In the genomic region with DNA sequence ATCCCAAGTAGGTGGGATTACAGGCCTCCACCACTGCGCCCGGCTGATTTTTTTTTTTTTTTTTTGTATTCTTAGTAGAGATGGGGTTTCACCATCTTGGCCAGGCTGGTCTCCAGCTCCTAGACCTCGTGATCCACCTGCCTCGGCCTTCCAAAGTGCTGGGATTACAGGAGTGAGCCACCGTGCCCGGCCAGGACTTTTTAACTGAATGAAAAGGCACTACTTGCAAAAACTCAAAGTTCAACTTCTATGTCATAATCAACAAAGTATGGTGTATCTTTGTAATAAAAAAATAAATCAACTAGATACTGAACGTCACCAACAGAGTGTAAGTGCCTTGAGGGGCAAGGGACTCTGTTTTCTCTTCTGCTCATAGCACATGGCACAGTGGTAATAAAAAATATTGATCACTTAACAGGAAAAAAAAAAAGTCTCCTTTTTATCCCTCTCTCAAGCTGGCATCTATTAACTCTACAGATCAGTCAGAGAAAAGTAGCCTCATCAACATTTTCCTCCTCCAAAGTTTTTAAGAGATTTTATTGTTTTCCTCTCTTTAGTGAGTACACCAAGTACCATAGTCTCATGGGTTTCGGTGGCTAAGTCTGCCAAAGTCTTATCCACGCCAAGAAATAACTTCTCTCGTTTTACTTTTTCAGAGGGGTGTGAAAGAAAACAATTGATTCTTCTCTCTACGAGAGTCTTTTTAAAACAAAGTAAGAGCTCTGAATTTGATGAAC, we compare ENCODE assay signal across 9 cellular contexts. TPM values are rescaled to one million over a fixed set of nuclear protein-coding genes. Genes with fewer than 3 reads are reported as not detected.
DNase-seq lines count a peak whose midpoint lies in the region; ATAC-seq and TF ChIP-seq lines count a peak whose summit lies in the region.
"Had no signal": no experiment of that assay in that cellular context is flagged by ENCODE, and none has a peak within 500 bp of the region (broad histone marks: within the 10 kb centered on the region; RNA-seq: fewer than 3 reads in every experiment).

No MANE protein-coding gene starts in this region.

- TF ChIP-seq POLR2A in right lobe of liver (IDR thresholded peaks at IDR 0.05) (no peak), suprapubic skin (IDR thresholded peaks at IDR 0.05) (no peak), adrenal gland (IDR thresholded peaks at IDR 0.05) (no peak)

- no peak for TF ChIP-seq CTCF in right lobe of liver (IDR thresholded peaks at IDR 0.05)
- no peak for TF ChIP-seq CTCF in suprapubic skin (IDR thresholded peaks at IDR 0.05)
- TF ChIP-seq CTCF in adrenal gland (IDR thresholded peaks at IDR 0.05) = no peak

- TF ChIP-seq EP300 in suprapubic skin (IDR thresholded peaks at IDR 0.05) = no peak

- peak overlapping the region; percentile 77 for H3K27ac Mint-ChIP-seq in T-helper 2 cell treated with Interferon-gamma antibody and Interleukin-4, amounts not matched to agents 5 μg/mL and 100 μg/mL, for 36 hours
- no peak overlapping the region for H3K27ac Mint-ChIP-seq in central memory CD8-positive, alpha-beta T cell (ENCODE audit: low read depth)

- 44% methylated on average over 9 of the region's 11 CpGs for WGBS in right lobe of liver (ENCODE audit: insufficient coverage, low coverage, low lambda C conversion rate, missing lambda C conversion rate)
- WGBS in suprapubic skin = 49% methylated on average over 11 of the region's 11 CpGs
- 82 to 90% (median 88%) methylated on average over 11 of the region's 11 CpGs for WGBS in adrenal gland, 4 donors

- H3K27me3 Mint-ChIP-seq in T-helper 2 cell treated with Interferon-gamma antibody and Interleukin-4, amounts not matched to agents 5 μg/mL and 100 μg/mL, for 36 hours (ENCODE audit: low read depth) = no peaks in the 10 kb centered on the region
- no peaks in the 10 kb centered on the region for H3K27me3 Mint-ChIP-seq in central memory CD8-positive, alpha-beta T cell

- H3K4me3 ChIP-seq in right lobe of liver = no peak overlapping the region
- peak overlapping the region; percentile 31 for H3K4me3 ChIP-seq in suprapubic skin
- no peak overlapping the region for H3K4me3 ChIP-seq in adrenal gland

- peak overlapping the region; percentile 20 for H3K4me3 Mint-ChIP-seq in T-helper 2 cell treated with Interferon-gamma antibody and Interleukin-4, amounts not matched to agents 5 μg/mL and 100 μg/mL, for 36 hours
- peak overlapping the region; percentile 20 for H3K4me3 Mint-ChIP-seq in central memory CD8-positive, alpha-beta T cell

- H3K9me3 Mint-ChIP-seq in T-helper 2 cell treated with Interferon-gamma antibody and Interleukin-4, amounts not matched to agents 5 μg/mL and 100 μg/mL, for 36 hours = no peaks in the 10 kb centered on the region
- H3K9me3 Mint-ChIP-seq in central memory CD8-positive, alpha-beta T cell = no peaks in the 10 kb centered on the region

- H3K27ac ChIP-seq in right lobe of liver (peak overlapping the region in 2 of 3 donors; percentile 16 to 70), suprapubic skin (peak overlapping the region; percentile 76), adrenal gland (no peak overlapping the region)
- H3K27ac ChIP-seq: parathyroid adenoma had no signal

- H3K9me3 ChIP-seq in right lobe of liver = no peaks in the 10 kb centered on the region
- no peaks in the 10 kb centered on the region for H3K9me3 ChIP-seq in suprapubic skin
- H3K9me3 ChIP-seq in adrenal gland (replicated peaks in 1 of 3) = no peaks in the 10 kb centered on the region

- no peaks in the 10 kb centered on the region for H3K27me3 ChIP-seq in right lobe of liver
- no peaks in the 10 kb centered on the region for H3K27me3 ChIP-seq in suprapubic skin
- H3K27me3 ChIP-seq in adrenal gland = no peaks in the 10 kb centered on the region

- H3K4me1 ChIP-seq in right lobe of liver = peaks cover 0 to 49% (median 6%) of the 10 kb centered on the region in 4 donors
- peaks cover 70% of the 10 kb centered on the region for H3K4me1 ChIP-seq in suprapubic skin
- H3K4me1 ChIP-seq in adrenal gland (replicated peaks in 1 of 2) = peaks cover 14 to 32% of the 10 kb centered on the region in 2 donors

- DNase-seq in T-helper 2 cell treated with Interferon-gamma antibody and Interleukin-4, amounts not matched to agents 5 μg/mL and 100 μg/mL, for 36 hours (ENCODE audit: low spot score) = no peak
- no peak for DNase-seq in T-helper 2 cell
- no peak for DNase-seq in central memory CD8-positive, alpha-beta T cell (ENCODE audit: low spot score in 2 of 2)
- DNase-seq in right lobe of liver = peak; percentile 54 to 85 (median 82)
- no peak for DNase-seq in suprapubic skin (ENCODE audit: low spot score in 2 of 2)
- DNase-seq in adrenal gland = no peak
- DNase-seq in iPS-NIHi7 (ENCODE audit: extremely low spot score) = no peak

- H3K36me3 Mint-ChIP-seq in T-helper 2 cell treated with Interferon-gamma antibody and Interleukin-4, amounts not matched to agents 5 μg/mL and 100 μg/mL, for 36 hours (ENCODE audit: low read depth) = peaks cover 12% of the 10 kb centered on the region
- H3K36me3 Mint-ChIP-seq in central memory CD8-positive, alpha-beta T cell (ENCODE audit: insufficient read depth) = peaks cover 9% of the 10 kb centered on the region

- intact Hi-C loops in right lobe of liver (cut with DNase I) (no loop called here), adrenal gland (cut with DNase I) (loop anchor here in 1 of 2 donors (10.0 kb wide), 3 partner anchors 187 to 487 kb away; no protein-coding TSS in a partner anchor)

- no peak for ATAC-seq in central memory CD8-positive, alpha-beta T cell (replicated peaks; ENCODE audit: extremely low read depth, poor library complexity, severe bottlenecking)
- ATAC-seq in right lobe of liver (peak; percentile 45 to 75 (median 58)), GM21619 (IDR thresholded peaks at IDR 0.05; ENCODE audit: unreplicated experiment) (no peak)

- peaks cover 69% of the 10 kb centered on the region for H3K4me1 Mint-ChIP-seq in T-helper 2 cell treated with Interferon-gamma antibody and Interleukin-4, amounts not matched to agents 5 μg/mL and 100 μg/mL, for 36 hours (ENCODE audit: low read depth)
- peaks cover 43% of the 10 kb centered on the region for H3K4me1 Mint-ChIP-seq in central memory CD8-positive, alpha-beta T cell

- H3K36me3 ChIP-seq in right lobe of liver (no peaks in the 10 kb centered on the region), suprapubic skin (no peaks in the 10 kb centered on the region), adrenal gland (replicated peaks in 1 of 2) (no peaks in the 10 kb centered on the region)

RNA-seq across cellular contexts. Expression of a gene that starts 10.6 kb away (rescaled TPM):
- total RNA-seq in right lobe of liver (10 to 100 TPM; 41.5 to 74.2 (median 55.8) TPM), suprapubic skin (100 to 1,000 TPM; 117 to 272 (median 172) TPM), adrenal gland (100 to 1,000 TPM in 6 of 8 donors, 10 to 100 TPM in 2; 62.2 to 131 (median 105) TPM)
- polyA plus RNA-seq in adrenal gland = 10 to 100 TPM; 10.7 to 33.9 (median 22.0) TPM

Comparison
In these comparisons a context has a peak if more than half of its experiments do, and no peak if none do; other contexts are left out.
1. DNase-seq: peak in right lobe of liver (3 of 3); none in T-helper 2 cell treated with Interferon-gamma antibody and Interleukin-4, amounts not matched to agents 5 μg/mL and 100 μg/mL, for 36 hours (single experiment), T-helper 2 cell (0 of 5), central memory CD8-positive, alpha-beta T cell (0 of 2), suprapubic skin (0 of 2), adrenal gland (0 of 7) and iPS-NIHi7 (single experiment).
2. ATAC-seq: peak in right lobe of liver (4 of 4); none in central memory CD8-positive, alpha-beta T cell (single experiment) and GM21619 (single experiment).
3. H3K27ac ChIP-seq: peak in right lobe of liver (2 of 3) and suprapubic skin (single experiment); none in adrenal gland (0 of 5).